14 cellular contexts compared by ENCODE assay signal in genomic region chr21:31204801-31205200, GRCh38.
"Had no signal": no experiment of that assay in that cellular context is flagged by ENCODE, and none has a peak within 500 bp of the region (broad histone marks: within the 10 kb centered on the region; RNA-seq: fewer than 3 reads in every experiment).

No MANE protein-coding gene starts in this region.

- H3K27ac ChIP-seq: cardiac muscle cell, lower lobe of right lung, neural progenitor cell, parathyroid adenoma, testis, VCaP had no signal

- DNase-seq: activated CD4-positive, alpha-beta T cell treated with anti-CD3 and anti-CD28 coated beads for 4 hours; activated naive CD4-positive, alpha-beta T cell treated with anti-CD3 and anti-CD28 coated beads, Interleukin-2, amount 10 ng/mL, durations not matched to agents 7 days and 5 days; glutamatergic neuron; immature natural killer cell; lower lobe of right lung; retina; stimulated activated CD4-positive, alpha-beta T cell treated with anti-CD3 and anti-CD28 coated beads, Interleukin-15, amount 100 ng/mL, for 24 hours; stimulated activated CD4-positive, alpha-beta T cell treated with anti-CD3 and anti-CD28 coated beads, Interleukin-4, amount 100 ng/mL, for 24 hours; stimulated activated naive CD8-positive, alpha-beta T cell treated with anti-CD3 and anti-CD28 coated beads, Interleukin-15, amount 100 ng/mL, for 72 hours; testis had no signal

- H3K4me1 ChIP-seq: neural progenitor cell, parathyroid adenoma had no signal

- H3K27me3 ChIP-seq: cardiac muscle cell, neural progenitor cell, testis had no signal

- H3K4me3 ChIP-seq: cardiac muscle cell, lower lobe of right lung, neural progenitor cell, testis had no signal

- H3K9me3 ChIP-seq: lower lobe of right lung, testis had no signal

- H3K36me3 ChIP-seq: cardiac muscle cell, lower lobe of right lung, neural progenitor cell had no signal
